Comparison of ENCODE assay signal across 12 cellular contexts in the genomic region with DNA sequence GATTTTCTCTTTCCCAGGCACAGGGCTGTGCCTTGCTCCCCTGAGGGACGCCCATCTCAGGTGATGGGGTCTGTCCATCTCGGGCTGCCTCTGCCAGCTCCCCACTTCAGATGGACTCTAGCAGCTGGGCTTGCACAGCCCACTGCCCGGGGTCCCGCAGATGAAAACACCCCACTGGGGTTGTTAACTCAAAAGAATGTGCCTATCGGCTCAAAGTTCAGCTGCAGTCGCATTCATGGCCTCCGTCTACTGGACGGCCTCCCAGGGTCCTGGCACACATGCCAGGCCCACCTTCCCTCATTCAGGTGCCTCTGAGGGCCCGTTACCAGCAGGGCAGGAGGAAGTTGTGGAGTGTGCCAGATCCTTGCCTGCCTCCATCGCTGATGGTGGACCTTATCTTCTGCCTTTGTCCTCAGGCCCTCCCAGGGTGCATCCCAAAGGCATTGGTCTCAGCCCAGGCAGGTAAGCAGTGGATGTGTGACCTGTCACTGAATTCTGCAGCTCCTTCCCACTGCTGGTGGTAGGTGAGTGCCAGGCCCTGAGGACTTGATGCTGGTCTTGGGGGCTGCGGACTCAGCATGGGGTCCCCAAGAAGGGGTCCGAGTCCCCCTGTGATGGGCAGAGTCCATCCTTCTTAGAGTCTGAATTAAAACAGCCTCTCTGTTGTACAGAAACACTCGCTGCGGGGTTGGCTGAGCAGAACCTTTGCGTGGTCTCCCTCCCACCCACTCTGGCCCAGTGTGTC.
A peak's percentile ranks its signal among the peaks of the same experiment; 100 is the strongest.
DNase-seq lines count a peak whose midpoint lies in the region; ATAC-seq and TF ChIP-seq lines count a peak whose summit lies in the region.
"Had no signal": no experiment of that assay in that cellular context is flagged by ENCODE, and none has a peak within 500 bp of the region (broad histone marks: within the 10 kb centered on the region; RNA-seq: fewer than 3 reads in every experiment).

No MANE protein-coding gene starts in this region.

- H3K9ac ChIP-seq in mesendoderm (ENCODE audit: low read length) = no peak overlapping the region

- peak overlapping the region; percentile 65 for H3K56ac ChIP-seq in mesendoderm (ENCODE audit: low read length)

- CTCF ChIA-PET in RWPE1 (lab: Yijun Ruan, JAX) = interaction anchor here (0.6 to 2.0 kb wide), 3 partner anchors 114 to 385 kb away, joined by 3 to 11 read pairs (median 4); no protein-coding TSS in a partner anchor

- no peak overlapping the region for H2BK15ac ChIP-seq in mesendoderm (replicated peaks; ENCODE audit: low read depth)

- no peak for ATAC-seq in HG03159 (IDR thresholded peaks at IDR 0.05; ENCODE audit: unreplicated experiment)
- ATAC-seq: GM12878, HCT116, K562 had no signal

- peak overlapping the region; percentile 16 for H3K18ac ChIP-seq in mesendoderm (ENCODE audit: low read length)

- no peaks in the 10 kb centered on the region for H3K79me2 ChIP-seq in mesendoderm (ENCODE audit: control insufficient read depth, insufficient read depth, low read length)
- H3K79me2 ChIP-seq in osteoblast (ENCODE audit: insufficient read depth, low read length) = no peaks in the 10 kb centered on the region

- H3K4ac ChIP-seq in mesendoderm (ENCODE audit: low read depth, low read length) = peak overlapping the region; percentile 38

- in situ Hi-C loops in GM13976 (cut with MboI; ENCODE audit: low sequenced_read_pairs, unreplicated experiment) = no loop called here

- H3K9me3 ChIP-seq in osteoblast (ENCODE audit: low read depth, low read length) (no peaks in the 10 kb centered on the region), adrenal gland (replicated peaks in 1 of 3) (no peaks in the 10 kb centered on the region)

- H3K4me2 ChIP-seq in mesendoderm (ENCODE audit: low read length) (no peak overlapping the region), osteoblast (ENCODE audit: insufficient read depth, low read length) (no peak overlapping the region)

- no peak overlapping the region for H4K8ac ChIP-seq in mesendoderm (ENCODE audit: low read depth, low read length)

- POLR2A ChIA-PET in RWPE1 (lab: Yijun Ruan, JAX; ENCODE audit: low non-redundant PET) = no interaction called here

- H3K4me1 ChIP-seq in mesendoderm (ENCODE audit: control insufficient read depth, low read depth, low read length) (peaks cover 5% of the 10 kb centered on the region), osteoblast (ENCODE audit: insufficient read depth, low read length) (no peaks in the 10 kb centered on the region), adrenal gland (replicated peaks in 1 of 2) (no peaks in the 10 kb centered on the region)

- TF ChIP-seq CTCF in GM13976 (IDR thresholded peaks at IDR 0.05; ENCODE audit: borderline replicate concordance, control extremely low read depth, extremely low read depth, insufficient read depth, missing control alignments) = no peak
- no peak for TF ChIP-seq CTCF in coronary artery (IDR thresholded peaks at IDR 0.05)
- TF ChIP-seq CTCF in osteoblast (IDR thresholded peaks at IDR 0.05; ENCODE audit: extremely low read depth, low read depth, low read length) = no peak
- no peak for TF ChIP-seq CTCF in RWPE1 (conservative IDR thresholded peaks at IDR 0.05; ENCODE audit: low read depth)
- TF ChIP-seq CTCF in adrenal gland (IDR thresholded peaks at IDR 0.05) = no peak

- intact Hi-C loops in adrenal gland (cut with DNase I) = loop anchor here (10.0 kb wide), 4 partner anchors 172 to 582 kb away; a partner anchor contains a TSS

- no peak overlapping the region for H2AK5ac ChIP-seq in mesendoderm (ENCODE audit: low read length)

- no peak for TF ChIP-seq POLR2A in adrenal gland (IDR thresholded peaks at IDR 0.05)

- H3K27me3 ChIP-seq in mesendoderm (ENCODE audit: insufficient read depth, low read length, poor library complexity) (no peaks in the 10 kb centered on the region), osteoblast (ENCODE audit: insufficient read depth, low read length) (peaks cover 8% of the 10 kb centered on the region), adrenal gland (no peaks in the 10 kb centered on the region)

- no peak overlapping the region for H3K23ac ChIP-seq in mesendoderm (ENCODE audit: low read length)

- WGBS in mesendoderm (ENCODE audit: extremely low coverage, insufficient coverage, low lambda C conversion rate) = no CpG with 5 or more reads among the region's 15 CpGs
- 85 to 92% (median 90%) methylated on average over 9 to 15 of the region's 15 CpGs for WGBS in adrenal gland, 4 donors

- H2BK120ac ChIP-seq in mesendoderm (ENCODE audit: low read depth, low read length) = no peak overlapping the region

- no peaks in the 10 kb centered on the region for H3K36me3 ChIP-seq in mesendoderm (ENCODE audit: control insufficient read depth, insufficient read depth, low read length)
- no peaks in the 10 kb centered on the region for H3K36me3 ChIP-seq in osteoblast (ENCODE audit: insufficient read depth, low read length)
- H3K36me3 ChIP-seq in adrenal gland (replicated peaks in 1 of 2) = no peaks in the 10 kb centered on the region

- H2AFZ ChIP-seq in osteoblast (ENCODE audit: low read length) = no peak overlapping the region

- no peaks in the 10 kb centered on the region for H3K79me1 ChIP-seq in mesendoderm (ENCODE audit: low read length)

- H3K27ac ChIP-seq in coronary artery (no peak overlapping the region), mesendoderm (ENCODE audit: low read depth, low read length) (no peak overlapping the region), osteoblast (ENCODE audit: low read depth, low read length) (no peak overlapping the region), RWPE1 (no peak overlapping the region), adrenal gland (no peak overlapping the region)

- DNase-seq in GM13976 (ENCODE audit: low spot score) = peak; percentile 24
- DNase-seq in coronary artery (ENCODE audit: low spot score) = peak; percentile 60
- no peak for DNase-seq in mesendoderm
- DNase-seq in osteoblast (ENCODE audit: insufficient read length, low spot score, missing footprints) = peak; percentile 79
- DNase-seq in RWPE1 (ENCODE audit: low spot score) = no peak
- no peak for DNase-seq in adrenal gland
- DNase-seq: C1 segment of cervical spinal cord, DMS79 had no signal

- H3K4me3 ChIP-seq in coronary artery = no peak overlapping the region
- no peak overlapping the region for H3K4me3 ChIP-seq in mesendoderm (ENCODE audit: low read length)
- no peak overlapping the region for H3K4me3 ChIP-seq in osteoblast (ENCODE audit: insufficient read depth, low read length)
- H3K4me3 ChIP-seq in adrenal gland = no peak overlapping the region
- H3K4me3 ChIP-seq: GM12878, K562 had no signal

- no peak overlapping the region for H4K5ac ChIP-seq in mesendoderm (ENCODE audit: low read length)

- no peaks in the 10 kb centered on the region for H4K20me1 ChIP-seq in osteoblast (ENCODE audit: insufficient read depth, low read length)

- H2BK5ac ChIP-seq in mesendoderm (ENCODE audit: low read length) = no peak overlapping the region

Comparison
In these comparisons a context has a peak if more than half of its experiments do, and no peak if none do; other contexts are left out.
1. DNase-seq: peak in GM13976 (single experiment), coronary artery (single experiment) and osteoblast (single experiment); none in mesendoderm (single experiment), RWPE1 (single experiment) and adrenal gland (0 of 7).